Comparison of ENCODE assay signal across 8 cellular contexts in genomic region chr16:77169650-77170236, GRCh38. TPM values are rescaled to one million over a fixed set of nuclear protein-coding genes. Genes with fewer than 3 reads are reported as not detected.
DNase-seq lines count a peak whose midpoint lies in the region; ATAC-seq, FAIRE-seq and TF ChIP-seq lines count a peak whose summit lies in the region.

No MANE protein-coding gene starts in this region.

- H3K27me3 ChIP-seq in small intestine (ENCODE audit: control insufficient read depth in 2 of 2, insufficient read depth in 2 of 2, low read length in 2 of 2), result no peaks in the 10 kb centered on the region

- DNase-seq in left cardiac atrium (peak; percentile 36), cardiac septum (ENCODE audit: low spot score) (no peak), HFF-Myc (ENCODE audit: extremely low read depth, low read depth) (peak; percentile 12), NCI-H1694 treated with DMSO at 0.1 percent for 48 hours (lab: John Stamatoyannopoulos, UW) (peak; percentile 31), fibroblast of the aortic adventitia (ENCODE audit: low read depth) (peak; percentile 43), small intestine (peak; percentile 32), middle frontal gyrus (ENCODE audit: extremely low spot score, low spot score) (no peak)

- no peaks in the 10 kb centered on the region for H3K9me3 ChIP-seq in small intestine (ENCODE audit: control insufficient read depth, low read depth)

- intact Hi-C loops in left cardiac atrium (cut with DNase I), result loop anchor here (2.0 to 10.0 kb wide), 5 partner anchors 115 to 1382 kb away; no protein-coding TSS in a partner anchor
- intact Hi-C loops in cardiac septum (cut with DNase I), result loop anchor here (5.0 kb wide), 1 partner anchor 1382 kb away; no protein-coding TSS in a partner anchor

- 10 to 19% (median 11%) methylated on average over 6 of the region's 6 CpGs for WGBS in small intestine, 3 donors

- no peaks in the 10 kb centered on the region for H3K4me1 ChIP-seq in small intestine (ENCODE audit: control insufficient read depth in 2 of 2, insufficient read depth in 1 of 2, low read depth in 1 of 2, low read length in 1 of 2)

- no peaks in the 10 kb centered on the region for H3K36me3 ChIP-seq in small intestine (ENCODE audit: control insufficient read depth in 2 of 2, insufficient read depth in 2 of 2, low read length in 2 of 2)

- ATAC-seq in left cardiac atrium, result peak in 1 of 2 donors; percentile 69

- peak; percentile 72 for TF ChIP-seq CTCF in HFF-Myc (IDR thresholded peaks at IDR 0.05; ENCODE audit: low read depth, low read length, missing control alignments)
- TF ChIP-seq CTCF in WI38 (IDR thresholded peaks at IDR 0.05; ENCODE audit: low read depth, low read length), result peak; percentile 63
- TF ChIP-seq CTCF in fibroblast of the aortic adventitia (IDR thresholded peaks at IDR 0.05; ENCODE audit: insufficient read depth, low read length), result peak; percentile 65

- H3K27ac ChIP-seq in small intestine (ENCODE audit: low read depth in 1 of 2, low read length in 1 of 2), result no peak overlapping the region

- no peak overlapping the region for H3K4me3 ChIP-seq in HFF-Myc (replicated peaks; ENCODE audit: low read depth, low read length)
- H3K4me3 ChIP-seq in WI38 (ENCODE audit: low read depth, low read length), result no peak overlapping the region
- H3K4me3 ChIP-seq in fibroblast of the aortic adventitia (ENCODE audit: low read depth, low read length), result no peak overlapping the region
- no peak overlapping the region for H3K4me3 ChIP-seq in small intestine (ENCODE audit: low read depth in 1 of 2, low read length in 2 of 2)

- FAIRE-seq in small intestine (lab: Jason Lieb, UNC), result no peak

RNA-seq across cellular contexts. Expression of gene MON1B, which starts 21.2 kb away (rescaled TPM):
- total RNA-seq in left cardiac atrium (10 to 100 TPM; 21.2 to 25.5 TPM), cardiac septum (21.3 TPM), fibroblast of the aortic adventitia (ENCODE audit: low replicate concordance) (12.3 and 17.2 TPM in 2 replicates)
- 10 to 100 TPM; 16.5 to 22.6 (median 17.3) TPM for polyA plus RNA-seq in small intestine

RNA-seq across cellular contexts. Expression of gene SYCE1L, which starts 29.5 kb away (rescaled TPM):
- total RNA-seq in left cardiac atrium (1 to 10 TPM; 1.1 to 2.7 TPM), cardiac septum (0.83 TPM), fibroblast of the aortic adventitia (ENCODE audit: low replicate concordance) (0.09 and 1.6 TPM in 2 replicates)
- 1 to 10 TPM; 4.1 to 5.8 (median 4.7) TPM for polyA plus RNA-seq in small intestine

Comparison
In these comparisons a context has a peak if more than half of its experiments do, and no peak if none do; other contexts are left out.
1. DNase-seq: peak in left cardiac atrium (single experiment), HFF-Myc (single experiment), NCI-H1694 treated with DMSO at 0.1 percent for 48 hours (single experiment), fibroblast of the aortic adventitia (single experiment) and small intestine (single experiment); none in cardiac septum (single experiment) and middle frontal gyrus (single experiment).
2. Peak in every context shown above with its lines, with median percentiles within 50 percentile points of each other: CTCF ChIP-seq.